ENCODE assay signal across 7 cellular contexts in genomic region chr16:30522702-30523463, GRCh38. TPM values are rescaled to one million over a fixed set of nuclear protein-coding genes. Genes with fewer than 3 reads are reported as not detected.
DNase-seq lines count a peak whose midpoint lies in the region; ATAC-seq and TF ChIP-seq lines count a peak whose summit lies in the region.
"Not testable (repeated sequence)": the region's sequence is repeated elsewhere in the genome, so short reads cannot be mapped to it uniquely, and the experiment has no call there.
"Had no signal": no experiment of that assay in that cellular context is flagged by ENCODE, and none has a peak within 500 bp of the region (broad histone marks: within the 10 kb centered on the region; RNA-seq: fewer than 3 reads in every experiment).

No MANE protein-coding gene starts in this region.

- not testable (repeated sequence) for H3K4me3 ChIP-seq in OCI-LY1 (ENCODE audit: low read depth, low read length, poor library complexity, severe bottlenecking)

- H2AFZ ChIP-seq in OCI-LY1 (ENCODE audit: low read length): not testable (repeated sequence)

- not testable (repeated sequence) for H3K9me3 Mint-ChIP-seq in Calu3 (ENCODE audit: low read depth, unreplicated experiment); activated CD8-positive, alpha-beta T cell treated with anti-CD3 and anti-CD28 coated beads for 36 hours; activated naive CD8-positive, alpha-beta T cell treated with anti-CD3 and anti-CD28 coated beads, Interleukin-2, amount 10 ng/mL, durations not matched to agents 7 days and 5 days; memory B cell; stimulated activated naive B cell treated with anti-CD40 and anti-IgM and Interleukin-4, amounts not matched to agents 10 μg/mL and 1 μg/mL and 100 μg/mL, for 72 hours

- H3K9me2 ChIP-seq in OCI-LY1 (ENCODE audit: low read depth, low read length): not testable (repeated sequence)

- not testable (repeated sequence) for H3K27me3 ChIP-seq in OCI-LY1 (ENCODE audit: insufficient read depth, low read length)

- CTCF ChIA-PET in Calu3 (lab: Charles Lee); activated CD8-positive, alpha-beta T cell treated with anti-CD3 and anti-CD28 coated beads for 36 hours (lab: Charles Lee): not testable (repeated sequence)

- ATAC-seq in activated CD8-positive, alpha-beta T cell treated with anti-CD3 and anti-CD28 coated beads for 36 hours; activated naive CD8-positive, alpha-beta T cell treated with anti-CD3 and anti-CD28 coated beads, Interleukin-2, amount 10 ng/mL, durations not matched to agents 7 days and 5 days (ENCODE audit: low read depth); memory B cell (ENCODE audit: low read depth); stimulated activated naive B cell treated with anti-CD40 and anti-IgM and Interleukin-4, amounts not matched to agents 10 μg/mL and 1 μg/mL and 100 μg/mL, for 72 hours (replicated peaks): not testable (repeated sequence)

- not testable (repeated sequence) for DNase-seq in Calu3; activated CD8-positive, alpha-beta T cell treated with anti-CD3 and anti-CD28 coated beads for 36 hours; activated naive CD8-positive, alpha-beta T cell treated with anti-CD3 and anti-CD28 coated beads, Interleukin-2, amount 10 ng/mL, durations not matched to agents 7 days and 5 days; memory B cell (ENCODE audit: low spot score in 2 of 2); stimulated activated naive B cell treated with anti-CD40 and anti-IgM and Interleukin-4, amounts not matched to agents 10 μg/mL and 1 μg/mL and 100 μg/mL, for 72 hours

- H3K9ac ChIP-seq in OCI-LY1 (ENCODE audit: low read length): not testable (repeated sequence)

- H3K79me2 ChIP-seq in OCI-LY1 (ENCODE audit: insufficient read depth, low read length): not testable (repeated sequence)

- H3K36me3 Mint-ChIP-seq in Calu3 (ENCODE audit: insufficient read depth, unreplicated experiment) (peaks cover 37% of the 10 kb centered on the region), memory B cell (peaks cover 20% of the 10 kb centered on the region)
- H3K36me3 Mint-ChIP-seq in activated CD8-positive, alpha-beta T cell treated with anti-CD3 and anti-CD28 coated beads for 36 hours (ENCODE audit: low read depth): peaks cover 30% of the 10 kb centered on the region
- peaks cover 29% of the 10 kb centered on the region for H3K36me3 Mint-ChIP-seq in activated naive CD8-positive, alpha-beta T cell treated with anti-CD3 and anti-CD28 coated beads, Interleukin-2, amount 10 ng/mL, durations not matched to agents 7 days and 5 days
- H3K36me3 Mint-ChIP-seq in stimulated activated naive B cell treated with anti-CD40 and anti-IgM and Interleukin-4, amounts not matched to agents 10 μg/mL and 1 μg/mL and 100 μg/mL, for 72 hours: peaks cover 35 to 36% of the 10 kb centered on the region in 2 donors

- peaks cover 37% of the 10 kb centered on the region for H3K36me3 ChIP-seq in OCI-LY1 (ENCODE audit: insufficient read depth, low read length)

- not testable (repeated sequence) for H3F3A ChIP-seq in OCI-LY1 (ENCODE audit: insufficient read depth, low read length)

- not testable (repeated sequence) for TF ChIP-seq CTCF in Calu3 (IDR thresholded peaks at IDR 0.05; ENCODE audit: unreplicated experiment); OCI-LY1 (IDR thresholded peaks at IDR 0.05; ENCODE audit: low read length); activated CD8-positive, alpha-beta T cell treated with anti-CD3 and anti-CD28 coated beads for 36 hours (IDR thresholded peaks at IDR 0.05)

- H3K4me2 ChIP-seq in OCI-LY1 (ENCODE audit: low read length): not testable (repeated sequence)

- H3K4me1 Mint-ChIP-seq in Calu3 (ENCODE audit: low read depth, unreplicated experiment) (peaks cover 18% of the 10 kb centered on the region), memory B cell (peaks cover 13% of the 10 kb centered on the region)
- H3K4me1 Mint-ChIP-seq in activated CD8-positive, alpha-beta T cell treated with anti-CD3 and anti-CD28 coated beads for 36 hours (ENCODE audit: low read depth): peaks cover 16% of the 10 kb centered on the region
- H3K4me1 Mint-ChIP-seq in activated naive CD8-positive, alpha-beta T cell treated with anti-CD3 and anti-CD28 coated beads, Interleukin-2, amount 10 ng/mL, durations not matched to agents 7 days and 5 days: peaks cover 29% of the 10 kb centered on the region
- H3K4me1 Mint-ChIP-seq in stimulated activated naive B cell treated with anti-CD40 and anti-IgM and Interleukin-4, amounts not matched to agents 10 μg/mL and 1 μg/mL and 100 μg/mL, for 72 hours: peaks cover 21 to 36% of the 10 kb centered on the region in 2 donors

- H3K27ac Mint-ChIP-seq in Calu3 (ENCODE audit: unreplicated experiment) (peak overlapping the region; percentile 42), memory B cell (peak overlapping the region; percentile 3)
- H3K27ac Mint-ChIP-seq in activated CD8-positive, alpha-beta T cell treated with anti-CD3 and anti-CD28 coated beads for 36 hours: peak overlapping the region; percentile 7
- peak overlapping the region; percentile 76 for H3K27ac Mint-ChIP-seq in activated naive CD8-positive, alpha-beta T cell treated with anti-CD3 and anti-CD28 coated beads, Interleukin-2, amount 10 ng/mL, durations not matched to agents 7 days and 5 days
- H3K27ac Mint-ChIP-seq in stimulated activated naive B cell treated with anti-CD40 and anti-IgM and Interleukin-4, amounts not matched to agents 10 μg/mL and 1 μg/mL and 100 μg/mL, for 72 hours: peak overlapping the region; percentile 42

- H3K27ac ChIP-seq in OCI-LY1 (ENCODE audit: low read depth, low read length, poor library complexity, severe bottlenecking): peak overlapping the region; percentile 54

- not testable (repeated sequence) for BruUV-seq in Calu3 (replicated peaks; lab: Mats Ljungman, UMichigan)

- intact Hi-C loops in Calu3 (cut with micrococcal nuclease; ENCODE audit: unreplicated experiment); activated CD8-positive, alpha-beta T cell treated with anti-CD3 and anti-CD28 coated beads for 36 hours (cut with micrococcal nuclease): not testable (repeated sequence)

- POLR2A ChIA-PET in activated CD8-positive, alpha-beta T cell treated with anti-CD3 and anti-CD28 coated beads for 36 hours (lab: Charles Lee): interaction anchor here (0.8 to 2.5 kb wide), 7 partner anchors 9 to 111 kb away, joined by 3 to 16 read pairs (median 5); partner anchors contain the start of gene ZNF747
- POLR2A ChIA-PET in activated naive CD8-positive, alpha-beta T cell treated with anti-CD3 and anti-CD28 coated beads, Interleukin-2, amount 10 ng/mL, durations not matched to agents 7 days and 5 days (lab: Charles Lee): interaction anchor here (0.5 to 1.5 kb wide), 9 partner anchors 9 to 89 kb away, joined by 3 to 8 read pairs (median 3); no protein-coding TSS in a partner anchor

- H3K9me3 ChIP-seq in OCI-LY1 (ENCODE audit: low read length): not testable (repeated sequence)

- H3K4me1 ChIP-seq in OCI-LY1 (ENCODE audit: insufficient read depth, low read length, severe bottlenecking): peaks cover 28% of the 10 kb centered on the region

- not testable (repeated sequence) for H4K20me1 ChIP-seq in OCI-LY1 (ENCODE audit: insufficient read depth, low read length)

- not testable (repeated sequence) for H3K27me3 Mint-ChIP-seq in Calu3 (ENCODE audit: unreplicated experiment); activated CD8-positive, alpha-beta T cell treated with anti-CD3 and anti-CD28 coated beads for 36 hours; activated naive CD8-positive, alpha-beta T cell treated with anti-CD3 and anti-CD28 coated beads, Interleukin-2, amount 10 ng/mL, durations not matched to agents 7 days and 5 days; memory B cell; stimulated activated naive B cell treated with anti-CD40 and anti-IgM and Interleukin-4, amounts not matched to agents 10 μg/mL and 1 μg/mL and 100 μg/mL, for 72 hours

- not testable (repeated sequence) for H3K4me3 Mint-ChIP-seq in Calu3 (ENCODE audit: low read depth, unreplicated experiment); activated CD8-positive, alpha-beta T cell treated with anti-CD3 and anti-CD28 coated beads for 36 hours; activated naive CD8-positive, alpha-beta T cell treated with anti-CD3 and anti-CD28 coated beads, Interleukin-2, amount 10 ng/mL, durations not matched to agents 7 days and 5 days; memory B cell; stimulated activated naive B cell treated with anti-CD40 and anti-IgM and Interleukin-4, amounts not matched to agents 10 μg/mL and 1 μg/mL and 100 μg/mL, for 72 hours

RNA-seq across cellular contexts. Expression of gene ZNF768, which starts 3.5 kb away (rescaled TPM):
- 40.8 and 42.6 TPM in 2 replicates for total RNA-seq in Calu3 (2022)
- 1 to 10 TPM; 8.3 to 9.2 TPM for total RNA-seq in activated CD8-positive, alpha-beta T cell treated with anti-CD3 and anti-CD28 coated beads for 36 hours
- 1 to 10 TPM; 7.4 to 8.1 TPM for total RNA-seq in activated naive CD8-positive, alpha-beta T cell treated with anti-CD3 and anti-CD28 coated beads, Interleukin-2, amount 10 ng/mL, durations not matched to agents 7 days and 5 days

RNA-seq across cellular contexts. Expression of gene ZNF747, which starts 11.8 kb away (rescaled TPM):
- total RNA-seq in Calu3 (2022): 12.3 and 15.4 TPM in 2 replicates
- 1 to 10 TPM; 6.7 to 7.9 TPM for total RNA-seq in activated CD8-positive, alpha-beta T cell treated with anti-CD3 and anti-CD28 coated beads for 36 hours
- total RNA-seq in activated naive CD8-positive, alpha-beta T cell treated with anti-CD3 and anti-CD28 coated beads, Interleukin-2, amount 10 ng/mL, durations not matched to agents 7 days and 5 days: 10 to 100 TPM; 11.9 to 12.5 TPM

RNA-seq across cellular contexts. Expression of gene ZNF764, which starts 35.3 kb away (rescaled TPM):
- total RNA-seq in Calu3 (2022): 16.5 and 16.7 TPM in 2 replicates
- 10 to 100 TPM in 1 of 2 experiments, 1 to 10 TPM in 1; 9.7 to 10.4 TPM for total RNA-seq in activated CD8-positive, alpha-beta T cell treated with anti-CD3 and anti-CD28 coated beads for 36 hours
- total RNA-seq in activated naive CD8-positive, alpha-beta T cell treated with anti-CD3 and anti-CD28 coated beads, Interleukin-2, amount 10 ng/mL, durations not matched to agents 7 days and 5 days: 10 to 100 TPM; 20.9 to 23.3 TPM

RNA-seq across cellular contexts. Expression of gene ZNF688, which starts 48.6 kb away (rescaled TPM):
- total RNA-seq in Calu3 (2022): 11.8 and 13.5 TPM in 2 replicates
- total RNA-seq in activated CD8-positive, alpha-beta T cell treated with anti-CD3 and anti-CD28 coated beads for 36 hours: 1 to 10 TPM; 4.7 to 5.5 TPM
- total RNA-seq in activated naive CD8-positive, alpha-beta T cell treated with anti-CD3 and anti-CD28 coated beads, Interleukin-2, amount 10 ng/mL, durations not matched to agents 7 days and 5 days: 10 to 100 TPM; 17.8 to 18.3 TPM

RNA-seq across cellular contexts. Expression of gene ITGAL, which starts 50.3 kb away (rescaled TPM):
- not detected in 2 replicates for total RNA-seq in Calu3 (2022)
- total RNA-seq in activated CD8-positive, alpha-beta T cell treated with anti-CD3 and anti-CD28 coated beads for 36 hours: 100 to 1,000 TPM; 274 to 285 TPM
- 100 to 1,000 TPM; 662 to 664 TPM for total RNA-seq in activated naive CD8-positive, alpha-beta T cell treated with anti-CD3 and anti-CD28 coated beads, Interleukin-2, amount 10 ng/mL, durations not matched to agents 7 days and 5 days
- total RNA-seq: MCF 10A had no signal

Comparison
In these comparisons a context has a peak if more than half of its experiments do, and no peak if none do; other contexts are left out.
1. H3K27ac Mint-ChIP-seq: peak in every context shown above with its lines; median percentile 76 in activated naive CD8-positive, alpha-beta T cell treated with anti-CD3 and anti-CD28 coated beads, Interleukin-2, amount 10 ng/mL, durations not matched to agents 7 days and 5 days; 42 in Calu3; 42 in stimulated activated naive B cell treated with anti-CD40 and anti-IgM and Interleukin-4, amounts not matched to agents 10 μg/mL and 1 μg/mL and 100 μg/mL, for 72 hours; 7 in activated CD8-positive, alpha-beta T cell treated with anti-CD3 and anti-CD28 coated beads for 36 hours; 3 in memory B cell.